In the genomic region with DNA sequence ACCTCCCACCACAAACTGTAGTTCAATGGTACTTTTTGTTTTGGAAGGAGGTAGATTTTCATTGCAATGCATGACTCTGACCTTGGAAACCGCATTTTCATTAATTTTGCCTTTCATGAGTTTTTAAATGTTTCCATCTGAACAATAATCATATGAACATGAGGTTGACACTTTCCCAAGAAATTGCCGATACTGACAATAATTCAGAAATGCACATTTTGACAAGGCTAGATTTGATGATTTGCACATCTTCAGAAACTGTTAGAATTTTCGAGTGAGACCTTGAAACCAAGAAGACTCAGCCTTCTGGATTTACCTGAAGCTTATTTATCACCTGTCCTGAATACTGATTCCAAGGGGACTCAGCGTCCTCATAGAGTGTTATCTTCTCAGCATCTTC, we compare ENCODE assay signal across 27 cellular contexts.
"Had no signal": no experiment of that assay in that cellular context is flagged by ENCODE, and none has a peak within 500 bp of the region (broad histone marks: within the 10 kb centered on the region; RNA-seq: fewer than 3 reads in every experiment).

No MANE protein-coding gene starts in this region.

- H3K4me1 ChIP-seq: stomach, suprapubic skin, testis, tibial artery, tibial nerve, transverse colon, upper lobe of left lung, upper lobe of right lung, uterus, vagina had no signal

- H3K4me3 ChIP-seq: stomach, suprapubic skin, testis, thoracic aorta, thyroid gland, tibial artery, tibial nerve, transverse colon, upper lobe of left lung, upper lobe of right lung, uterus, vagina had no signal

- ATAC-seq: stimulated activated effector memory CD8-positive, alpha-beta T cell treated with anti-CD3 and anti-CD28 coated beads, Interleukin-12 subunit alpha, Interleukin-12 subunit beta, amount 100 ng/mL, for 72 hours; stimulated activated memory B cell treated with anti-CD40 and anti-IgM and Interleukin-4, amounts not matched to agents 10 μg/mL and 1 μg/mL and 100 μg/mL, for 72 hours; stimulated activated naive B cell treated with anti-CD40 and anti-IgM and Interleukin-4, amounts not matched to agents 10 μg/mL and 1 μg/mL and 100 μg/mL, for 72 hours; stimulated activated naive CD8-positive, alpha-beta T cell treated with anti-CD3 and anti-CD28 coated beads, Interleukin-15, amount 100 ng/mL, for 72 hours; stimulated activated naive CD8-positive, alpha-beta T cell treated with anti-CD3 and anti-CD28 coated beads, Interleukin-15, Interleukin-2, amounts not matched to agents 100 U/mL and 50 U/mL, for 24 hours; upper lobe of right lung had no signal

- FAIRE-seq: urothelium cell line had no signal

- H3K9me3 ChIP-seq: stomach, suprapubic skin, testis, thoracic aorta, thyroid gland, tibial artery, tibial nerve, transverse colon, upper lobe of left lung, upper lobe of right lung, uterus, vagina had no signal

- DNase-seq: stimulated activated CD4-positive, alpha-beta T cell treated with anti-CD3 and anti-CD28 coated beads, Interleukin-2, amount 100 ng/mL, for 48 hours; stimulated activated CD4-positive, alpha-beta T cell treated with anti-CD3 and anti-CD28 coated beads, Interleukin-4, amount 100 ng/mL, for 1 hour; stimulated activated CD4-positive, alpha-beta T cell treated with anti-CD3 and anti-CD28 coated beads, Interleukin-4, amount 100 ng/mL, for 24 hours; stimulated activated CD4-positive, alpha-beta T cell treated with anti-CD3 and anti-CD28 coated beads, Interleukin-4, amount 100 ng/mL, for 4 hours; stimulated activated CD8-positive, alpha-beta memory T cell treated with anti-CD3 and anti-CD28 coated beads, Interleukin-4, amount 100 ng/mL, for 48 hours; stimulated activated naive B cell treated with anti-CD40 and anti-IgM and Interleukin-4, amounts not matched to agents 10 μg/mL and 1 μg/mL and 100 μg/mL, for 72 hours; stimulated activated naive CD4-positive, alpha-beta T cell; stimulated activated naive CD4-positive, alpha-beta T cell treated with Interleukin-2 at 50 U/mL for 16 hours; stimulated activated naive CD8-positive, alpha-beta T cell treated with anti-CD3 and anti-CD28 coated beads, Interleukin-15, amount 100 ng/mL, for 72 hours; stimulated activated naive CD8-positive, alpha-beta T cell treated with anti-CD3 and anti-CD28 coated beads, Interleukin-15, Interleukin-2, amounts not matched to agents 100 U/mL and 50 U/mL, for 24 hours; stomach; substantia nigra; testis; thyroid gland; tibial artery; transverse colon; trophoblast cell; upper lobe of left lung; upper lobe of right lung; uterus had no signal

- H3K27ac ChIP-seq: stomach, suprapubic skin, testis, thoracic aorta, thyroid gland, tibial artery, tibial nerve, transverse colon, upper lobe of left lung, upper lobe of right lung, uterus, vagina had no signal

- H3K36me3 ChIP-seq: stomach, suprapubic skin, thoracic aorta, thyroid gland, tibial artery, tibial nerve, transverse colon, upper lobe of left lung, upper lobe of right lung, uterus, vagina had no signal

- H3K27me3 ChIP-seq: stomach, suprapubic skin, testis, thyroid gland, tibial artery, tibial nerve, transverse colon, upper lobe of right lung, uterus, vagina had no signal
